Comparison of ENCODE assay signal across 8 cellular contexts in genomic region chr1:185315364-185316108, GRCh38. TPM values are rescaled to one million over a fixed set of nuclear protein-coding genes. Genes with fewer than 3 reads are reported as not detected.
A peak's percentile ranks its signal among the peaks of the same experiment; 100 is the strongest.
DNase-seq lines count a peak whose midpoint lies in the region; ATAC-seq and TF ChIP-seq lines count a peak whose summit lies in the region.

No MANE protein-coding gene starts in this region.

- H3K27ac Mint-ChIP-seq in activated T-helper 17 cell treated with anti-CD3 and anti-CD28 coated beads, Interleukin-2, amount 50 U/mL, for 72 hours: peak overlapping the region; percentile 100
- peak overlapping the region; percentile 97 to 98 for H3K27ac Mint-ChIP-seq in stimulated activated naive CD8-positive, alpha-beta T cell treated with anti-CD3 and anti-CD28 coated beads, Interleukin-15, amount 100 ng/mL, for 72 hours

- H3K27ac ChIP-seq in HUES64 (ENCODE audit: low read depth, low read length) (peak overlapping the region; percentile 46), iPS-20b (ENCODE audit: low read length) (no peak overlapping the region)

- H3K9me3 Mint-ChIP-seq in activated T-helper 17 cell treated with anti-CD3 and anti-CD28 coated beads, Interleukin-2, amount 50 U/mL, for 72 hours: peaks cover 5% of the 10 kb centered on the region
- peaks cover 1 to 5% of the 10 kb centered on the region in 2 donors for H3K9me3 Mint-ChIP-seq in stimulated activated naive CD8-positive, alpha-beta T cell treated with anti-CD3 and anti-CD28 coated beads, Interleukin-15, amount 100 ng/mL, for 72 hours

- peaks cover 96% of the 10 kb centered on the region for H3K36me3 Mint-ChIP-seq in activated T-helper 17 cell treated with anti-CD3 and anti-CD28 coated beads, Interleukin-2, amount 50 U/mL, for 72 hours (ENCODE audit: low read depth)

- in situ Hi-C loops in GM13977 (cut with MboI; ENCODE audit: low pct_unique_long_range_greater_than_20kb, low sequenced_read_pairs, unreplicated experiment): no loop called here

- TF ChIP-seq CTCF in GM13977 (IDR thresholded peaks at IDR 0.05; ENCODE audit: extremely low read depth, insufficient read depth, missing control alignments): no peak

- H3K4me1 ChIP-seq in HUES64 (ENCODE audit: insufficient read depth, low read length) (peaks cover 41% of the 10 kb centered on the region), iPS-20b (ENCODE audit: insufficient read depth, low read length) (peaks cover 30% of the 10 kb centered on the region; the same call in 1 of the 2 replicates)

- H3K9ac ChIP-seq in HUES64 (ENCODE audit: low read depth, low read length) (peak overlapping the region; percentile 98), iPS-20b (ENCODE audit: low read depth, low read length) (peak overlapping the region; percentile 97; the same call in 1 of the 2 replicates)

- DNase-seq in stimulated activated naive CD8-positive, alpha-beta T cell treated with anti-CD3 and anti-CD28 coated beads, Interleukin-15, amount 100 ng/mL, for 72 hours: no peak
- DNase-seq in stimulated activated CD4-positive, alpha-beta T cell treated with anti-CD3 and anti-CD28 coated beads, Interleukin-4, amount 100 ng/mL, for 1 hour: no peak
- DNase-seq in GM13977 (ENCODE audit: low spot score): no peak
- no peak for DNase-seq in activated CD4-positive, alpha-beta T cell treated with anti-CD3 and anti-CD28 coated beads for 1 hour

- H3K4me1 Mint-ChIP-seq in activated T-helper 17 cell treated with anti-CD3 and anti-CD28 coated beads, Interleukin-2, amount 50 U/mL, for 72 hours: peaks cover 46% of the 10 kb centered on the region
- H3K4me1 Mint-ChIP-seq in stimulated activated naive CD8-positive, alpha-beta T cell treated with anti-CD3 and anti-CD28 coated beads, Interleukin-15, amount 100 ng/mL, for 72 hours: peaks cover 61% of the 10 kb centered on the region

- peaks cover 25% of the 10 kb centered on the region for H3K36me3 ChIP-seq in HUES64 (ENCODE audit: insufficient read depth, low read length)
- H3K36me3 ChIP-seq in iPS-20b (ENCODE audit: insufficient read depth, low read depth, low read length): peaks cover 21% of the 10 kb centered on the region

- no peaks in the 10 kb centered on the region for H3K27me3 Mint-ChIP-seq in activated T-helper 17 cell treated with anti-CD3 and anti-CD28 coated beads, Interleukin-2, amount 50 U/mL, for 72 hours
- no peaks in the 10 kb centered on the region for H3K27me3 Mint-ChIP-seq in stimulated activated naive CD8-positive, alpha-beta T cell treated with anti-CD3 and anti-CD28 coated beads, Interleukin-15, amount 100 ng/mL, for 72 hours

- peak; percentile 5 for ATAC-seq in GM18517 (IDR thresholded peaks at IDR 0.05; ENCODE audit: unreplicated experiment)
- ATAC-seq in activated T-helper 17 cell treated with anti-CD3 and anti-CD28 coated beads, Interleukin-2, amount 50 U/mL, for 72 hours (replicated peaks): no peak
- ATAC-seq in stimulated activated naive CD8-positive, alpha-beta T cell treated with anti-CD3 and anti-CD28 coated beads, Interleukin-15, amount 100 ng/mL, for 72 hours: no peak

- no peaks in the 10 kb centered on the region for H3K27me3 ChIP-seq in HUES64 (ENCODE audit: insufficient read depth, low read length)
- H3K27me3 ChIP-seq in iPS-20b (ENCODE audit: insufficient read depth, low read length): no peaks in the 10 kb centered on the region

- H3K4me3 Mint-ChIP-seq in activated T-helper 17 cell treated with anti-CD3 and anti-CD28 coated beads, Interleukin-2, amount 50 U/mL, for 72 hours: peak overlapping the region; percentile 96
- peak overlapping the region; percentile 95 to 96 for H3K4me3 Mint-ChIP-seq in stimulated activated naive CD8-positive, alpha-beta T cell treated with anti-CD3 and anti-CD28 coated beads, Interleukin-15, amount 100 ng/mL, for 72 hours

- 4% methylated on average over 8 of the region's 8 CpGs for WGBS in HUES64

- peak overlapping the region; percentile 99 for H3K4me3 ChIP-seq in HUES64 (ENCODE audit: low read length)
- peak overlapping the region; percentile 90 for H3K4me3 ChIP-seq in iPS-20b (ENCODE audit: low read length)

- H3K9me3 ChIP-seq in HUES64 (ENCODE audit: insufficient read depth, low read depth, low read length) (no peaks in the 10 kb centered on the region), iPS-20b (ENCODE audit: insufficient read depth, low read depth, low read length) (no peaks in the 10 kb centered on the region)

RNA-seq across cellular contexts. Expression of gene IVNS1ABP, which starts 1.5 kb away (rescaled TPM):
- 114 TPM for polyA plus RNA-seq in HUES64 (2013, experiment 1 of 2)
- 141 TPM for polyA plus RNA-seq in HUES64 (2013, experiment 2 of 2)
- 100 to 1,000 TPM; 215 to 269 TPM for total RNA-seq in activated T-helper 17 cell treated with anti-CD3 and anti-CD28 coated beads, Interleukin-2, amount 50 U/mL, for 72 hours
